17 cellular contexts compared by ENCODE assay signal in genomic region chr5:32446660-32447059, GRCh38. TPM values are rescaled to one million over a fixed set of nuclear protein-coding genes. Genes with fewer than 3 reads are reported as not detected.
DNase-seq lines count a peak whose midpoint lies in the region; ATAC-seq, FAIRE-seq and TF ChIP-seq lines count a peak whose summit lies in the region.
"Had no signal": no experiment of that assay in that cellular context is flagged by ENCODE, and none has a peak within 500 bp of the region (broad histone marks: within the 10 kb centered on the region; RNA-seq: fewer than 3 reads in every experiment).

No MANE protein-coding gene starts in this region.

- intact Hi-C loops in Calu3 (cut with micrococcal nuclease; ENCODE audit: unreplicated experiment): no loop called here

- no peaks in the 10 kb centered on the region for H3K36me3 ChIP-seq in astrocyte (ENCODE audit: insufficient read depth, low read length)

- ATAC-seq in naive B cell (ENCODE audit: low read depth in 2 of 2): peak; percentile 46 to 56
- ATAC-seq in HG02981 (IDR thresholded peaks at IDR 0.05; ENCODE audit: unreplicated experiment): no peak
- ATAC-seq in GM19324 (IDR thresholded peaks at IDR 0.05; ENCODE audit: low FRiP score, unreplicated experiment): no peak
- ATAC-seq in omental fat pad (ENCODE audit: low FRiP score): no peak

- peaks cover 20% of the 10 kb centered on the region for H3K4me1 ChIP-seq in astrocyte (ENCODE audit: insufficient read depth, low read length)

- H3K36me3 Mint-ChIP-seq in Calu3 (ENCODE audit: insufficient read depth, unreplicated experiment): peaks cover 42% of the 10 kb centered on the region
- H3K36me3 Mint-ChIP-seq in IgD-negative memory B cell: peaks cover 3% of the 10 kb centered on the region
- H3K36me3 Mint-ChIP-seq in astrocyte (ENCODE audit: low read depth, unreplicated experiment): peaks cover 4% of the 10 kb centered on the region
- H3K36me3 Mint-ChIP-seq in naive B cell: no peaks in the 10 kb centered on the region

- H3K4me2 ChIP-seq in astrocyte (ENCODE audit: low read length): no peak overlapping the region

- H3K27me3 Mint-ChIP-seq in Calu3 (ENCODE audit: unreplicated experiment): no peaks in the 10 kb centered on the region
- H3K27me3 Mint-ChIP-seq in IgD-negative memory B cell: peaks cover 2% of the 10 kb centered on the region
- H3K27me3 Mint-ChIP-seq in astrocyte (ENCODE audit: low read depth, unreplicated experiment): no peaks in the 10 kb centered on the region
- peaks cover 0 to 5% (median 0%) of the 10 kb centered on the region in 3 donors for H3K27me3 Mint-ChIP-seq in naive B cell

- no TSS peak for BruUV-seq in Calu3 (replicated peaks; lab: Mats Ljungman, UMichigan)

- FAIRE-seq in astrocyte (lab: Jason Lieb, UNC): no peak
- FAIRE-seq: islet of Langerhans, TTC549 had no signal

- no peak overlapping the region for H3K9ac ChIP-seq in astrocyte (ENCODE audit: low read length)

- no peak overlapping the region for H3K27ac ChIP-seq in astrocyte (ENCODE audit: low read depth, low read length)

- CTCF ChIA-PET in Calu3 (lab: Charles Lee): no interaction called here

- peak; percentile 39 for DNase-seq in Calu3
- no peak for DNase-seq in astrocyte (ENCODE audit: low read depth)
- DNase-seq in naive B cell: peak; percentile 67
- no peak for DNase-seq in ecto neural progenitor cell (ENCODE audit: low spot score)
- no peak for DNase-seq in omental fat pad (ENCODE audit: low spot score)
- DNase-seq: activated gamma-delta T cell; effector CD8-positive, alpha-beta T cell; foreskin melanocyte; NCI-H1930; NCI-H82; SHP77 treated with DMSO at 0.1 percent for 48 hours; stimulated activated CD4-positive, alpha-beta T cell treated with anti-CD3 and anti-CD28 coated beads, Interleukin-1b, Interleukin-23, amount 100 ng/mL, for 48 hours had no signal

- no peaks in the 10 kb centered on the region for H3K9me3 ChIP-seq in astrocyte (ENCODE audit: insufficient read depth, low read depth, low read length)

- H3K4me3 Mint-ChIP-seq in Calu3 (ENCODE audit: low read depth, unreplicated experiment) (peak overlapping the region; percentile 85), IgD-negative memory B cell (peak overlapping the region; percentile 71 to 92 (median 90)), astrocyte (ENCODE audit: unreplicated experiment) (peak overlapping the region; percentile 34), naive B cell (peak overlapping the region; percentile 57 to 93 (median 84))

- H3K9me3 Mint-ChIP-seq in Calu3 (ENCODE audit: low read depth, unreplicated experiment): peaks cover 3% of the 10 kb centered on the region
- no peaks in the 10 kb centered on the region for H3K9me3 Mint-ChIP-seq in IgD-negative memory B cell
- no peaks in the 10 kb centered on the region for H3K9me3 Mint-ChIP-seq in astrocyte (ENCODE audit: unreplicated experiment)
- H3K9me3 Mint-ChIP-seq in naive B cell: peaks cover 0 to 4% (median 0%) of the 10 kb centered on the region in 7 donors

- H3K79me2 ChIP-seq in astrocyte (ENCODE audit: insufficient read depth, low read length): peaks cover 33% of the 10 kb centered on the region

- no peak overlapping the region for H2AFZ ChIP-seq in astrocyte (ENCODE audit: low read depth, low read length)

- peak overlapping the region; percentile 75 for H3K27ac Mint-ChIP-seq in Calu3 (ENCODE audit: unreplicated experiment)
- H3K27ac Mint-ChIP-seq in IgD-negative memory B cell: peak overlapping the region; percentile 90 to 97 (median 92)
- H3K27ac Mint-ChIP-seq in astrocyte (ENCODE audit: unreplicated experiment): peak overlapping the region; percentile 26
- H3K27ac Mint-ChIP-seq in naive B cell: peak overlapping the region; percentile 41 to 94 (median 85)

- H3K4me1 Mint-ChIP-seq in Calu3 (ENCODE audit: low read depth, unreplicated experiment) (peaks cover 22% of the 10 kb centered on the region), IgD-negative memory B cell (peaks cover 32 to 44% (median 39%) of the 10 kb centered on the region in 3 donors), astrocyte (ENCODE audit: low read depth, unreplicated experiment) (peaks cover 20% of the 10 kb centered on the region), naive B cell (peaks cover 39 to 50% (median 49%) of the 10 kb centered on the region in 3 donors)

- no peak overlapping the region for H3K4me3 ChIP-seq in astrocyte (ENCODE audit: insufficient read depth, low read depth, low read length)

- H4K20me1 ChIP-seq in astrocyte (ENCODE audit: insufficient read depth, low read length): peaks cover 19% of the 10 kb centered on the region

- TF ChIP-seq CTCF in Calu3 (IDR thresholded peaks at IDR 0.05; ENCODE audit: unreplicated experiment) (no peak), astrocyte (IDR thresholded peaks at IDR 0.05; ENCODE audit: insufficient read depth, low read depth, low read length) (no peak), omental fat pad (IDR thresholded peaks at IDR 0.05) (no peak)

- no peaks in the 10 kb centered on the region for H3K27me3 ChIP-seq in astrocyte (ENCODE audit: insufficient read depth, low read length)

RNA-seq across cellular contexts. Expression of gene ZFR, which starts 2.1 kb away (rescaled TPM):
- total RNA-seq in Calu3 (2022) (61.1 and 63.4 TPM in 2 replicates), astrocyte (65.8 and 68.4 TPM in 2 replicates), omental fat pad (10 to 100 TPM; 76.4 to 98.4 (median 84.7) TPM)
- polyA plus RNA-seq in IgD-negative memory B cell (81.7 TPM), naive B cell (ENCODE audit: low read depth in 6 of 6) (100 to 1,000 TPM in 4 of 6 donors, 10 to 100 TPM in 2; 95.4 to 125 (median 107) TPM)

Comparison
In these comparisons a context has a peak if more than half of its experiments do, and no peak if none do; other contexts are left out.
1. DNase-seq: peak in Calu3 (single experiment) and naive B cell (single experiment); none in astrocyte (single experiment), ecto neural progenitor cell (single experiment) and omental fat pad (single experiment).
2. H3K27ac Mint-ChIP-seq: peak in every context shown above with its lines; median percentile 92 in IgD-negative memory B cell; 85 in naive B cell; 75 in Calu3; 26 in astrocyte.
3. H3K4me3 Mint-ChIP-seq: peak in every context shown above with its lines; median percentile 90 in IgD-negative memory B cell; 85 in Calu3; 84 in naive B cell; 34 in astrocyte.
4. ATAC-seq: peak in naive B cell (2 of 2); none in HG02981 (single experiment), GM19324 (single experiment) and omental fat pad (single experiment).